ENCODE assay signal across 25 cellular contexts in genomic region chr1:232382671-232383070, GRCh38.
"Had no signal": no experiment of that assay in that cellular context is flagged by ENCODE, and none has a peak within 500 bp of the region (broad histone marks: within the 10 kb centered on the region; RNA-seq: fewer than 3 reads in every experiment).

No MANE protein-coding gene starts in this region.

- DNase-seq: activated CD4-positive, alpha-beta T cell treated with anti-CD3 and anti-CD28 coated beads for 1 hour; activated CD8-positive, alpha-beta memory T cell treated with anti-CD3 and anti-CD28 coated beads for 24 hours; activated effector memory CD4-positive, alpha-beta T cell treated with anti-CD3 and anti-CD28 coated beads, Interleukin-2, amount 50 U/mL, for 16 hours; activated naive CD4-positive, alpha-beta T cell treated with anti-CD3 and anti-CD28 coated beads for 36 hours; activated naive CD8-positive, alpha-beta T cell treated with anti-CD3 and anti-CD28 coated beads for 36 hours; adrenal gland; aorta; body of pancreas; cerebellar nuclear complex; colonic mucosa; effector CD8-positive, alpha-beta T cell; foreskin fibroblast; heart left ventricle; left ventricle myocardium inferior; naive thymus-derived CD8-positive, alpha-beta T cell; stimulated activated CD4-positive, alpha-beta T cell treated with anti-CD3 and anti-CD28 coated beads, Interleukin-2, amount 100 ng/mL, for 48 hours; stimulated activated naive CD4-positive, alpha-beta T cell treated with Interleukin-2 at 50 U/mL for 16 hours; T-helper 2 cell; testis; transverse colon had no signal

- H3K27me3 Mint-ChIP-seq: activated naive CD8-positive, alpha-beta T cell treated with anti-CD3 and anti-CD28 coated beads for 36 hours had no signal

- H3K4me2 ChIP-seq: neural progenitor cell had no signal

- H3K4me1 ChIP-seq: adrenal gland, colonic mucosa, neural progenitor cell, testis had no signal

- H3K4me3 Mint-ChIP-seq: activated naive CD4-positive, alpha-beta T cell treated with anti-CD3 and anti-CD28 coated beads for 36 hours; activated naive CD8-positive, alpha-beta T cell treated with anti-CD3 and anti-CD28 coated beads for 36 hours; naive thymus-derived CD8-positive, alpha-beta T cell; neural progenitor cell; WTC11 had no signal

- H3K27ac ChIP-seq: adrenal gland, body of pancreas, colonic mucosa, epithelial cell of prostate, heart left ventricle, left ventricle myocardium inferior, neural progenitor cell, right atrium auricular region, testis, transverse colon had no signal

- H3K9me3 Mint-ChIP-seq: activated naive CD4-positive, alpha-beta T cell treated with anti-CD3 and anti-CD28 coated beads for 36 hours; activated naive CD8-positive, alpha-beta T cell treated with anti-CD3 and anti-CD28 coated beads for 36 hours; naive thymus-derived CD8-positive, alpha-beta T cell; neural progenitor cell; WTC11 had no signal

- H3K27me3 ChIP-seq: adrenal gland, body of pancreas, colonic mucosa, heart left ventricle, neural progenitor cell, right atrium auricular region, testis, transverse colon had no signal

- H2AFZ ChIP-seq: neural progenitor cell had no signal

- H3K9me3 ChIP-seq: adrenal gland, body of pancreas, colonic mucosa, heart left ventricle, left ventricle myocardium inferior, right atrium auricular region, testis, transverse colon had no signal

- H3K36me3 Mint-ChIP-seq: activated naive CD8-positive, alpha-beta T cell treated with anti-CD3 and anti-CD28 coated beads for 36 hours; naive thymus-derived CD8-positive, alpha-beta T cell; neural progenitor cell; WTC11 had no signal

- H3K36me3 ChIP-seq: adrenal gland, colonic mucosa, heart left ventricle, left ventricle myocardium inferior, neural progenitor cell, right atrium auricular region, transverse colon had no signal

- H3K9ac ChIP-seq: neural progenitor cell had no signal

- H3K27ac Mint-ChIP-seq: activated naive CD4-positive, alpha-beta T cell treated with anti-CD3 and anti-CD28 coated beads for 36 hours; activated naive CD8-positive, alpha-beta T cell treated with anti-CD3 and anti-CD28 coated beads for 36 hours; naive thymus-derived CD8-positive, alpha-beta T cell; WTC11 had no signal

- ATAC-seq: body of pancreas; naive thymus-derived CD8-positive, alpha-beta T cell; WTC11 had no signal

- H3K4me3 ChIP-seq: adrenal gland, body of pancreas, colonic mucosa, heart left ventricle, left ventricle myocardium inferior, lung, neural progenitor cell, right atrium auricular region, testis, transverse colon had no signal

- H3K4me1 Mint-ChIP-seq: activated naive CD8-positive, alpha-beta T cell treated with anti-CD3 and anti-CD28 coated beads for 36 hours had no signal
